ENCODE assay signal across 3 cellular contexts in the genomic region with DNA sequence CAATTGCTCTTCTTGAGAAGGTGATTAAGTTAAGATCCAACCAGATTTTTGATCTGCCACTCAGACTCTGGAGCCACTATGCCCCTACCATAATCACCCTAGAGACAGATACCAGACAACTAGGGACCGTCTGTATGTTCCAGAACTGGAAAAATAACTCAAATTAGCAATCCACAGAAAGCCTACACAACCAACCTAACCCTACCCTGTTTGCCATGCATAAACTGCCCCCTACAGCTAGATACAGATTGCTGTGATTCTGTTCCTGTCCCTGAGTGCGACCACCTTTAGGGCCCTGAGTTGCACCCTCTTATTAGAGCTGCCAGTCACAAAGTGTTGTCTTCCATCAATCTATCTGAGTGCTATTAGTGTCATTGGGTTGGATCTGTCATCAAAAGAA.
A peak's percentile ranks its signal among the peaks of the same experiment; 100 is the strongest.
TF ChIP-seq lines count a peak whose summit lies in the region.

No MANE protein-coding gene starts in this region.

TF ChIP-seq in GM23338, 12 proteins besides CTCF, POLR2A, EP300 and RAD21:
- TF ChIP-seq EZH2 (IDR thresholded peaks at IDR 0.05; ENCODE audit: low read depth, unreplicated experiment) (no peak), JUNB (IDR thresholded peaks at IDR 0.05; ENCODE audit: unreplicated experiment) (peak; percentile 69)
- TF ChIP-seq, protein P1, sequence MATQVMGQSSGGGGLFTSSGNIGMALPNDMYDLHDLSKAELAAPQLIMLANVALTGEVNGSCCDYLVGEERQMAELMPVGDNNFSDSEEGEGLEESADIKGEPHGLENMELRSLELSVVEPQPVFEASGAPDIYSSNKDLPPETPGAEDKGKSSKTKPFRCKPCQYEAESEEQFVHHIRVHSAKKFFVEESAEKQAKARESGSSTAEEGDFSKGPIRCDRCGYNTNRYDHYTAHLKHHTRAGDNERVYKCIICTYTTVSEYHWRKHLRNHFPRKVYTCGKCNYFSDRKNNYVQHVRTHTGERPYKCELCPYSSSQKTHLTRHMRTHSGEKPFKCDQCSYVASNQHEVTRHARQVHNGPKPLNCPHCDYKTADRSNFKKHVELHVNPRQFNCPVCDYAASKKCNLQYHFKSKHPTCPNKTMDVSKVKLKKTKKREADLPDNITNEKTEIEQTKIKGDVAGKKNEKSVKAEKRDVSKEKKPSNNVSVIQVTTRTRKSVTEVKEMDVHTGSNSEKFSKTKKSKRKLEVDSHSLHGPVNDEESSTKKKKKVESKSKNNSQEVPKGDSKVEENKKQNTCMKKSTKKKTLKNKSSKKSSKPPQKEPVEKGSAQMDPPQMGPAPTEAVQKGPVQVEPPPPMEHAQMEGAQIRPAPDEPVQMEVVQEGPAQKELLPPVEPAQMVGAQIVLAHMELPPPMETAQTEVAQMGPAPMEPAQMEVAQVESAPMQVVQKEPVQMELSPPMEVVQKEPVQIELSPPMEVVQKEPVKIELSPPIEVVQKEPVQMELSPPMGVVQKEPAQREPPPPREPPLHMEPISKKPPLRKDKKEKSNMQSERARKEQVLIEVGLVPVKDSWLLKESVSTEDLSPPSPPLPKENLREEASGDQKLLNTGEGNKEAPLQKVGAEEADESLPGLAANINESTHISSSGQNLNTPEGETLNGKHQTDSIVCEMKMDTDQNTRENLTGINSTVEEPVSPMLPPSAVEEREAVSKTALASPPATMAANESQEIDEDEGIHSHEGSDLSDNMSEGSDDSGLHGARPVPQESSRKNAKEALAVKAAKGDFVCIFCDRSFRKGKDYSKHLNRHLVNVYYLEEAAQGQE (IDR thresholded peaks at IDR 0.05; ENCODE audit: unreplicated experiment), result no peak

TF ChIP-seq in HCT116, 20 proteins besides CTCF, POLR2A, EP300 and RAD21:
- no peak for TF ChIP-seq EZH2phosphoT487 (IDR thresholded peaks at IDR 0.05; ENCODE audit: borderline replicate concordance)
- no peak for TF ChIP-seq CEBPB (IDR thresholded peaks at IDR 0.05; ENCODE audit: low read depth)
- TF ChIP-seq, protein P2, sequence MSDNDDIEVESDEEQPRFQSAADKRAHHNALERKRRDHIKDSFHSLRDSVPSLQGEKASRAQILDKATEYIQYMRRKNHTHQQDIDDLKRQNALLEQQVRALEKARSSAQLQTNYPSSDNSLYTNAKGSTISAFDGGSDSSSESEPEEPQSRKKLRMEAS (IDR thresholded peaks at IDR 0.05), result no peak
- no peak for TF ChIP-seq SP1 (IDR thresholded peaks at IDR 0.05; ENCODE audit: low read depth)
- no peak for TF ChIP-seq TCF7L2 (IDR thresholded peaks at IDR 0.05; ENCODE audit: borderline replicate concordance, extremely low read depth, insufficient read depth, insufficient read length)
- TF ChIP-seq EZH2 (IDR thresholded peaks at IDR 0.05), result no peak
- no peak for TF ChIP-seq CBX3 (IDR thresholded peaks at IDR 0.05; ENCODE audit: low read depth)
- no peak for TF ChIP-seq EGR1 (IDR thresholded peaks at IDR 0.05; ENCODE audit: low read depth)
- TF ChIP-seq SRF (IDR thresholded peaks at IDR 0.05; ENCODE audit: low read depth), result no peak
- TF ChIP-seq, protein P1 (IDR thresholded peaks at IDR 0.05; ENCODE audit: low read depth), result no peak
- TF ChIP-seq, protein P3, sequence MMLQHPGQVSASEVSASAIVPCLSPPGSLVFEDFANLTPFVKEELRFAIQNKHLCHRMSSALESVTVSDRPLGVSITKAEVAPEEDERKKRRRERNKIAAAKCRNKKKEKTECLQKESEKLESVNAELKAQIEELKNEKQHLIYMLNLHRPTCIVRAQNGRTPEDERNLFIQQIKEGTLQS (IDR thresholded peaks at IDR 0.05), result no peak

TF ChIP-seq in H1, 55 proteins besides CTCF, POLR2A, EP300 and RAD21:
- TF ChIP-seq GTF2F1 (IDR thresholded peaks at IDR 0.05; ENCODE audit: borderline replicate concordance, low read depth, low read length), result no peak
TF ChIP-seq in H1: peak in this region for 0.
